Comparison of ENCODE assay signal across 8 cellular contexts in genomic region chr2:237923507-237924163, GRCh38. TPM values are rescaled to one million over a fixed set of nuclear protein-coding genes. Genes with fewer than 3 reads are reported as not detected.
DNase-seq lines count a peak whose midpoint lies in the region; ATAC-seq, FAIRE-seq and TF ChIP-seq lines count a peak whose summit lies in the region.

No MANE protein-coding gene starts in this region.

- H3K27me3 Mint-ChIP-seq in brain: peaks cover 14% of the 10 kb centered on the region

- no peaks in the 10 kb centered on the region for H3K36me3 Mint-ChIP-seq in brain

- POLR2A ChIA-PET in A673 (lab: Charles Lee; ENCODE audit: low non-redundant PET): no interaction called here

- H3K27me3 ChIP-seq in A673 (replicated peaks; ENCODE audit: insufficient read depth, low read depth, low read length, poor library complexity) (no peaks in the 10 kb centered on the region), keratinocyte (ENCODE audit: control insufficient read depth, extremely low read depth, insufficient read depth, low read length) (no peaks in the 10 kb centered on the region)

- H2AFZ ChIP-seq in keratinocyte (ENCODE audit: control insufficient read depth, low read length): peak overlapping the region; percentile 81

- intact Hi-C loops in A673 (cut with micrococcal nuclease; ENCODE audit: unreplicated experiment): no loop called here

- H3K79me2 ChIP-seq in keratinocyte (ENCODE audit: control insufficient read depth, insufficient read depth, low read length): no peaks in the 10 kb centered on the region

- H3K9me1 ChIP-seq in keratinocyte (ENCODE audit: control insufficient read depth, extremely low read depth, insufficient read depth, low read length): peaks cover 2% of the 10 kb centered on the region

- H3K36me3 ChIP-seq in A673 (ENCODE audit: insufficient read depth, low read length, poor library complexity, severe bottlenecking): no peaks in the 10 kb centered on the region
- H3K36me3 ChIP-seq in keratinocyte (ENCODE audit: control insufficient read depth in 2 of 2, extremely low read depth in 1 of 2, insufficient read depth in 2 of 2, low read length in 2 of 2): no peaks in the 10 kb centered on the region

- H3K4me3 ChIP-seq in A673 (ENCODE audit: low read depth, low read length, poor library complexity, severe bottlenecking): peak overlapping the region; percentile 27
- H3K4me3 ChIP-seq in keratinocyte (ENCODE audit: control insufficient read depth in 2 of 3, extremely low read depth in 1 of 3, insufficient read depth in 2 of 3, low read depth in 1 of 3, low read length in 3 of 3): peak overlapping the region in 2 of 3 experiments; percentile 12 to 15

- no peaks in the 10 kb centered on the region for H3K4me1 ChIP-seq in A673 (ENCODE audit: insufficient read depth, low read length, poor library complexity, severe bottlenecking)
- H3K4me1 ChIP-seq in keratinocyte (ENCODE audit: control insufficient read depth, extremely low read depth, insufficient read depth, low read length): peaks cover 12% of the 10 kb centered on the region

- FAIRE-seq in GM19239 (lab: Jason Lieb, UNC) (no peak), keratinocyte (lab: Jason Lieb, UNC) (no peak)

- DNase-seq in A673 (ENCODE audit: low spot score): peak; percentile 84
- DNase-seq in GM19239 (ENCODE audit: insufficient read length, low spot score): peak; percentile 90
- DNase-seq in HuH-7 (ENCODE audit: low spot score): peak; percentile 93
- DNase-seq in UCSD-AML1 (lab: John Stamatoyannopoulos, UW; ENCODE audit: unreplicated experiment): peak; percentile 88
- no peak for DNase-seq in keratinocyte (ENCODE audit: low read depth, low spot score)
- peak; percentile 79 to 82 for DNase-seq in stimulated activated CD4-positive, alpha-beta T cell treated with anti-CD3 and anti-CD28 coated beads, Interleukin-1b, Interleukin-23, amount 100 ng/mL, for 4 hours (ENCODE audit: low read depth in 2 of 2)

- no peaks in the 10 kb centered on the region for H4K20me1 ChIP-seq in keratinocyte (ENCODE audit: control insufficient read depth, extremely low read depth, insufficient read depth, low read length)

- peaks cover 1 to 14% (median 3%) of the 10 kb centered on the region in 5 experiments for H3K9me3 Mint-ChIP-seq in brain

- H3K27ac ChIP-seq in A673 (ENCODE audit: low read depth, low read length, poor library complexity, severe bottlenecking) (no peak overlapping the region), keratinocyte (ENCODE audit: control insufficient read depth, insufficient read depth, low read length) (no peak overlapping the region)

- peak overlapping the region; percentile 36 for H3K9ac ChIP-seq in keratinocyte (ENCODE audit: control insufficient read depth, extremely low read depth, insufficient read depth, low read length)

- CTCF ChIA-PET in A673 (lab: Charles Lee): no interaction called here

- H3K9me3 ChIP-seq in A673 (ENCODE audit: low read depth, low read length, poor library complexity, severe bottlenecking) (no peaks in the 10 kb centered on the region), keratinocyte (ENCODE audit: control insufficient read depth, low read depth, low read length) (no peaks in the 10 kb centered on the region)

- BruUV-seq in A673 (replicated peaks; lab: Mats Ljungman, UMichigan): no TSS peak

- no peak overlapping the region for H3K27ac Mint-ChIP-seq in brain

- peak; percentile 90 for TF ChIP-seq CTCF in A673 (conservative IDR thresholded peaks at IDR 0.05; ENCODE audit: low read depth, low read length)
- TF ChIP-seq CTCF in brain (conservative IDR thresholded peaks at IDR 0.05): peak; percentile 69 to 90
- TF ChIP-seq CTCF in keratinocyte (optimal IDR thresholded peaks at IDR 0.05 in 1 of 3, IDR thresholded peaks at IDR 0.05 in 1 of 3, conservative IDR thresholded peaks at IDR 0.05 in 1 of 3; ENCODE audit: extremely low read depth in 1 of 3, insufficient read depth in 2 of 3, low read length in 3 of 3): peak; percentile 80 to 91 (median 81)

- dilution Hi-C loops in keratinocyte (cut with MboI; ENCODE audit: extremely low pct_ligation_motif_present, low sequenced_read_pairs): no loop called here

- H3K4me2 ChIP-seq in keratinocyte (ENCODE audit: control insufficient read depth, extremely low read depth, insufficient read depth, low read depth, low read length): peak overlapping the region; percentile 72

- peaks cover 7% of the 10 kb centered on the region for H3K4me1 Mint-ChIP-seq in brain

- no peak for ATAC-seq in GM18867 (IDR thresholded peaks at IDR 0.05; ENCODE audit: unreplicated experiment)

- H3K4me3 Mint-ChIP-seq in brain: peak overlapping the region in 1 of 5 experiments; percentile 19

RNA-seq across cellular contexts. Expression of gene UBE2F, which starts 43.2 kb away (rescaled TPM):
- 49.0 and 51.2 TPM in 2 replicates for total RNA-seq in A673 (2021)
- polyA plus RNA-seq in brain (ENCODE audit: insufficient read depth, low read depth, low replicate concordance) (33.5 TPM), keratinocyte (63.6 to 98.6 TPM (median 95.6 TPM) in 3 replicates)
- 18.8 TPM for polyA plus RNA-seq in keratinocyte (2011; ENCODE audit: low read depth)
- 94.7 and 142 TPM in 2 replicates for polyA plus RNA-seq in keratinocyte (2011; cell fraction: cytosol; rRNA removed)
- polyA plus RNA-seq in keratinocyte (2011; cell fraction: nucleus; rRNA removed): 35.2 and 44.2 TPM in 2 replicates
- polyA plus RNA-seq in keratinocyte (2012; ENCODE audit: low replicate concordance): 62.5 and 68.7 TPM in 2 replicates
- polyA minus RNA-seq in keratinocyte: 26.1 to 39.6 TPM (median 34.8 TPM) in 3 replicates
- 48.3 TPM for polyA minus RNA-seq in keratinocyte (2011; cell fraction: cytosol; rRNA and poly(A)+ RNA removed)
- polyA minus RNA-seq in keratinocyte (2011; cell fraction: nucleus; rRNA and poly(A)+ RNA removed): 20.0 and 28.0 TPM in 2 replicates
